ENCODE assay signal across 25 cellular contexts in genomic region chr1:204018460-204018859, GRCh38.
"Had no signal": no experiment of that assay in that cellular context is flagged by ENCODE, and none has a peak within 500 bp of the region (broad histone marks: within the 10 kb centered on the region; RNA-seq: fewer than 3 reads in every experiment).

No MANE protein-coding gene starts in this region.

- H3K27ac Mint-ChIP-seq: naive thymus-derived CD8-positive, alpha-beta T cell; stimulated activated naive CD8-positive, alpha-beta T cell treated with anti-CD3 and anti-CD28 coated beads, Interleukin-15, amount 100 ng/mL, for 72 hours had no signal

- DNase-seq: dermis blood vessel endothelial cell; effector memory CD4-positive, alpha-beta T cell; foreskin fibroblast; gastrocnemius medialis; head of caudate nucleus; kidney; mesenchymal stem cell; naive thymus-derived CD8-positive, alpha-beta T cell; occipital lobe; ovary; retina; right lobe of liver; small intestine; stimulated activated CD4-positive, alpha-beta T cell treated with anti-CD3 and anti-CD28 coated beads, Interleukin-1b, Interleukin-23, amount 100 ng/mL, for 48 hours; stimulated activated CD4-positive, alpha-beta T cell treated with anti-CD3 and anti-CD28 coated beads, Interleukin-4, amount 100 ng/mL, for 1 hour; stimulated activated CD8-positive, alpha-beta memory T cell treated with anti-CD3 and anti-CD28 coated beads, Interleukin-4, amount 100 ng/mL, for 48 hours; stimulated activated naive CD4-positive, alpha-beta T cell; stimulated activated naive CD8-positive, alpha-beta T cell treated with anti-CD3 and anti-CD28 coated beads, Interleukin-15, amount 100 ng/mL, for 72 hours; tibial artery; upper lobe of left lung had no signal

- H3K27me3 Mint-ChIP-seq: central memory CD8-positive, alpha-beta T cell; stimulated activated naive CD8-positive, alpha-beta T cell treated with anti-CD3 and anti-CD28 coated beads, Interleukin-15, amount 100 ng/mL, for 72 hours had no signal

- H3K4me3 Mint-ChIP-seq: central memory CD8-positive, alpha-beta T cell; naive thymus-derived CD8-positive, alpha-beta T cell; stimulated activated naive CD8-positive, alpha-beta T cell treated with anti-CD3 and anti-CD28 coated beads, Interleukin-15, amount 100 ng/mL, for 72 hours had no signal

- H3K27ac ChIP-seq: coronary artery, gastrocnemius medialis, ovary, right lobe of liver, tibial artery, upper lobe of left lung, vagina had no signal

- H3K4me1 Mint-ChIP-seq: central memory CD8-positive, alpha-beta T cell; naive thymus-derived CD8-positive, alpha-beta T cell; stimulated activated naive CD8-positive, alpha-beta T cell treated with anti-CD3 and anti-CD28 coated beads, Interleukin-15, amount 100 ng/mL, for 72 hours had no signal

- H3K27me3 ChIP-seq: gastrocnemius medialis, ovary, right lobe of liver, tibial artery, upper lobe of left lung, vagina had no signal

- H3K4me1 ChIP-seq: gastrocnemius medialis, right lobe of liver, tibial artery, upper lobe of left lung, vagina had no signal

- H3K4me3 ChIP-seq: coronary artery, gastrocnemius medialis, lung, ovary, right lobe of liver, tibial artery, upper lobe of left lung, vagina had no signal

- H3K9me3 Mint-ChIP-seq: central memory CD8-positive, alpha-beta T cell had no signal

- H3K9me3 ChIP-seq: gastrocnemius medialis, ovary, right lobe of liver, tibial artery, upper lobe of left lung, vagina had no signal

- H3K36me3 ChIP-seq: gastrocnemius medialis, ovary, right lobe of liver, tibial artery, upper lobe of left lung, vagina had no signal

- ATAC-seq: gastrocnemius medialis; left lobe of liver; naive thymus-derived CD8-positive, alpha-beta T cell; right lobe of liver; stimulated activated naive CD8-positive, alpha-beta T cell treated with anti-CD3 and anti-CD28 coated beads, Interleukin-15, amount 100 ng/mL, for 72 hours had no signal
